In the genomic region with DNA sequence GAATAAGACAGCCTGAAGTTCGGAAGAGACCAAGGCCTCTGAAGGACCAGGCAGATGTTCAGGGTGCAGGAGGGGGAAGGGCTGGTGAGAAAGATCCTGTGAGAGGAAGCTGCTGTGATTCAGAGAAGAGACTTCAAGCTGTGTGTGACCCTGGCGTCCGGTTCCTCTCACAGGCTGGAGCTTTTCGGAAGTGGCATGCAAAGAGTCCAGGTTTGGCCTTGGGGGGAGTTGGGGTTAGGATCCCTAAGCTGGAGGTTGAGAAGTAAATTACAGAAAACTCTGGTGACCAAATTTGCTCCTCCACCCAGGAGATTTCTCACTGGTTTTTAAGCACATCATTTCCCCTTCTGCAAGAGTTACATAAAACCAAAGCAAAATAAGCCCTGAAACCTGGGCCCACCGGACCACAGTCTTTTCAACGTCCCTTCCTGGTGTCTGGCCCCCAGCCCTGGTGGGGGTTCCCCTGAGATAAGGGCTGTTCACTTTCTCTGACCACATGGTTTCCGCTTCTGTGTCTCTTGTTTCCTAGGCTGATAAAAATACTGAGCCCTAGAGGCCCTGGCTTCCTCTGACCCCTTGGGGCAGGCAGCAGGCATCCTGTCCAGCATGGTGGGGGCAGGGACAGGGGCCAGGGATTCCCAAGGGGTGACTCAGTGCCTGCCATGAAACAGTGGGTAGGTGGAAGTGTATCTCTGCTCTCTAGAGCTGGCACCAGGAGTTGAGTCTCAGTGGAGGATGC, we compare ENCODE assay signal across 8 cellular contexts. TPM values are rescaled to one million over a fixed set of nuclear protein-coding genes. Genes with fewer than 3 reads are reported as not detected.
A peak's percentile ranks its signal among the peaks of the same experiment; 100 is the strongest.
DNase-seq lines count a peak whose midpoint lies in the region; ATAC-seq, FAIRE-seq and TF ChIP-seq lines count a peak whose summit lies in the region.

No MANE protein-coding gene starts in this region.

- intact Hi-C loops in Right ventricle myocardium inferior (cut with DNase I) (loop anchor here (2.0 kb wide), 1 partner anchor 21 kb away; no protein-coding TSS in a partner anchor), gastrocnemius medialis (cut with DNase I; ENCODE audit: low total_unique reads) (no loop called here)

- H3K4me3 Mint-ChIP-seq in activated T-cell treated with anti-CD3 and anti-CD28 coated beads, Interleukin-2, amount 50 U/mL, for 72 hours, result peak overlapping the region; percentile 77 to 86
- H3K4me3 Mint-ChIP-seq in progenitor cell of endocrine pancreas (ENCODE audit: low read depth), result no peak overlapping the region

- peak overlapping the region; percentile 68 for H3K27ac Mint-ChIP-seq in activated T-cell treated with anti-CD3 and anti-CD28 coated beads, Interleukin-2, amount 50 U/mL, for 72 hours
- H3K27ac Mint-ChIP-seq in progenitor cell of endocrine pancreas, result no peak overlapping the region

- FAIRE-seq in GM12892 (lab: Jason Lieb, UNC) (peak; percentile 93), H54 (lab: Jason Lieb, UNC) (peak; percentile 69)

- H3K9me3 Mint-ChIP-seq in activated T-cell treated with anti-CD3 and anti-CD28 coated beads, Interleukin-2, amount 50 U/mL, for 72 hours, result no peaks in the 10 kb centered on the region
- H3K9me3 Mint-ChIP-seq in progenitor cell of endocrine pancreas (ENCODE audit: low read depth), result no peaks in the 10 kb centered on the region

- ATAC-seq in activated T-cell treated with anti-CD3 and anti-CD28 coated beads, Interleukin-2, amount 50 U/mL, for 72 hours (replicated peaks in 1 of 2), result peak; percentile 69
- ATAC-seq in Right ventricle myocardium inferior (peak; percentile 74), gastrocnemius medialis (peak; percentile 48 to 68)

- in situ Hi-C loops in gastrocnemius medialis (cut with MboI; ENCODE audit: low sequenced_read_pairs in 4 of 4), result no loop called here

- H3K27me3 ChIP-seq in MG63 (no peaks in the 10 kb centered on the region), gastrocnemius medialis (no peaks in the 10 kb centered on the region)

- peaks cover 88% of the 10 kb centered on the region for H3K4me1 Mint-ChIP-seq in activated T-cell treated with anti-CD3 and anti-CD28 coated beads, Interleukin-2, amount 50 U/mL, for 72 hours (ENCODE audit: low read depth)
- H3K4me1 Mint-ChIP-seq in progenitor cell of endocrine pancreas (ENCODE audit: low read depth), result no peaks in the 10 kb centered on the region

- H3K36me3 ChIP-seq in MG63 (peaks cover 7% of the 10 kb centered on the region), gastrocnemius medialis (peaks cover 0 to 24% of the 10 kb centered on the region in 2 donors)

- H3K27ac ChIP-seq in gastrocnemius medialis, result peak overlapping the region; percentile 16 to 64 (median 58)

- TF ChIP-seq CTCF in gastrocnemius medialis (IDR thresholded peaks at IDR 0.05 in 4 of 5, conservative IDR thresholded peaks at IDR 0.05 in 1 of 5), result no peak
- TF ChIP-seq CTCF in progenitor cell of endocrine pancreas (IDR thresholded peaks at IDR 0.05; ENCODE audit: unreplicated experiment), result no peak

- DNase-seq in GM12892 (ENCODE audit: insufficient read length) (peak; percentile 59), H54 (ENCODE audit: insufficient read length, low spot score) (peak; percentile 83), MG63 (peak; percentile 85), Right ventricle myocardium inferior (ENCODE audit: missing footprints) (no peak), gastrocnemius medialis (peak in 1 of 2 donors; percentile 39), progenitor cell of endocrine pancreas (ENCODE audit: low spot score, unreplicated experiment) (no peak), DMS114 treated with DMSO at 0.1 percent for 48 hours (lab: John Stamatoyannopoulos, UW; ENCODE audit: unreplicated experiment) (no peak)
- peak; percentile 58 to 64 for DNase-seq in activated T-cell treated with anti-CD3 and anti-CD28 coated beads, Interleukin-2, amount 50 U/mL, for 72 hours

- H3K36me3 Mint-ChIP-seq in activated T-cell treated with anti-CD3 and anti-CD28 coated beads, Interleukin-2, amount 50 U/mL, for 72 hours (ENCODE audit: insufficient read depth in 2 of 2), result peaks cover 6 to 15% of the 10 kb centered on the region in 2 donors
- peaks cover 12% of the 10 kb centered on the region for H3K36me3 Mint-ChIP-seq in progenitor cell of endocrine pancreas (ENCODE audit: insufficient read depth)

- TF ChIP-seq POLR2A in GM12892 (IDR thresholded peaks at IDR 0.05; ENCODE audit: low read depth, low read length) (no peak), H54 (IDR thresholded peaks at IDR 0.05; ENCODE audit: low read depth, low read length) (no peak), gastrocnemius medialis (IDR thresholded peaks at IDR 0.05) (no peak)

- peaks cover 14 to 29% of the 10 kb centered on the region in 2 donors for H3K4me1 ChIP-seq in gastrocnemius medialis

- H3K4me3 ChIP-seq in MG63, result no peak overlapping the region
- no peak overlapping the region for H3K4me3 ChIP-seq in gastrocnemius medialis

- peaks cover 4% of the 10 kb centered on the region for H3K27me3 Mint-ChIP-seq in activated T-cell treated with anti-CD3 and anti-CD28 coated beads, Interleukin-2, amount 50 U/mL, for 72 hours (ENCODE audit: low read depth)
- H3K27me3 Mint-ChIP-seq in progenitor cell of endocrine pancreas, result no peaks in the 10 kb centered on the region

- H3K9me3 ChIP-seq in MG63, result no peaks in the 10 kb centered on the region
- no peaks in the 10 kb centered on the region for H3K9me3 ChIP-seq in gastrocnemius medialis

RNA-seq across cellular contexts. Expression of a gene that starts 12.0 kb away (rescaled TPM):
- polyA plus RNA-seq in GM12892 (2012; ENCODE audit: missing spikeins), result 139 TPM
- not detected in 2 replicates for total RNA-seq in MG63 (2014; rRNA removed; shearing (Covaris generic); ENCODE audit: low replicate concordance)
- 100 to 1,000 TPM in 1 of 2 donors, 10 to 100 TPM in 1; 77.2 to 110 TPM for total RNA-seq in activated T-cell treated with anti-CD3 and anti-CD28 coated beads, Interleukin-2, amount 50 U/mL, for 72 hours
- not detected for total RNA-seq in Right ventricle myocardium inferior
- not detected for total RNA-seq in gastrocnemius medialis
- not detected in 2 replicates for total RNA-seq in progenitor cell of endocrine pancreas

RNA-seq across cellular contexts. Expression of a gene that starts 12.7 kb away (rescaled TPM):
- 11.3 TPM for polyA plus RNA-seq in GM12892 (2012; ENCODE audit: missing spikeins)
- 19.7 and 29.3 TPM in 2 replicates for total RNA-seq in MG63 (2014; rRNA removed; shearing (Covaris generic); ENCODE audit: low replicate concordance)
- total RNA-seq in activated T-cell treated with anti-CD3 and anti-CD28 coated beads, Interleukin-2, amount 50 U/mL, for 72 hours, result 10 to 100 TPM; 28.0 to 36.6 TPM
- total RNA-seq in Right ventricle myocardium inferior (10.8 TPM), gastrocnemius medialis (10 to 100 TPM; 17.6 to 21.7 (median 20.3) TPM), progenitor cell of endocrine pancreas (26.4 and 28.7 TPM in 2 replicates)

RNA-seq across cellular contexts. Expression of a gene that starts 13.7 kb away (rescaled TPM):
- polyA plus RNA-seq in GM12892 (2012; ENCODE audit: missing spikeins), result 1.5 TPM
- 2.1 and 3.4 TPM in 2 replicates for total RNA-seq in MG63 (2014; rRNA removed; shearing (Covaris generic); ENCODE audit: low replicate concordance)
- total RNA-seq in activated T-cell treated with anti-CD3 and anti-CD28 coated beads, Interleukin-2, amount 50 U/mL, for 72 hours, result 1 to 10 TPM; 4.1 to 5.6 TPM
- total RNA-seq in Right ventricle myocardium inferior (2.2 TPM), gastrocnemius medialis (1 to 10 TPM in 2 of 4 donors, under 1 TPM in 2; 0.46 to 1.8 (median 1.1) TPM), progenitor cell of endocrine pancreas (1.5 TPM in 2 replicates)

RNA-seq across cellular contexts. Expression of a gene that starts 15.2 kb away (rescaled TPM):
- polyA plus RNA-seq in GM12892 (2012; ENCODE audit: missing spikeins), result 56.7 TPM
- total RNA-seq in MG63 (2014; rRNA removed; shearing (Covaris generic); ENCODE audit: low replicate concordance), result not detected in 2 replicates
- 10 to 100 TPM; 30.7 to 57.8 TPM for total RNA-seq in activated T-cell treated with anti-CD3 and anti-CD28 coated beads, Interleukin-2, amount 50 U/mL, for 72 hours
- total RNA-seq in Right ventricle myocardium inferior (0.51 TPM), gastrocnemius medialis (under 1 TPM in 2 of 4 donors, not detected in 2; 0.23 to 0.87 TPM), progenitor cell of endocrine pancreas (not detected in 2 replicates)

RNA-seq across cellular contexts. Expression of a gene that starts 18.3 kb away (rescaled TPM):
- polyA plus RNA-seq in GM12892 (2012; ENCODE audit: missing spikeins), result 214 TPM
- total RNA-seq in MG63 (2014; rRNA removed; shearing (Covaris generic); ENCODE audit: low replicate concordance), result 389 and 536 TPM in 2 replicates
- 100 to 1,000 TPM; 567 to 644 TPM for total RNA-seq in activated T-cell treated with anti-CD3 and anti-CD28 coated beads, Interleukin-2, amount 50 U/mL, for 72 hours
- total RNA-seq in Right ventricle myocardium inferior (159 TPM), gastrocnemius medialis (100 to 1,000 TPM; 107 to 198 (median 144) TPM), progenitor cell of endocrine pancreas (766 and 810 TPM in 2 replicates)

Comparison
In these comparisons a context has a peak if more than half of its experiments do, and no peak if none do; other contexts are left out.
1. DNase-seq: peak in GM12892 (single experiment), H54 (single experiment), MG63 (single experiment) and activated T-cell treated with anti-CD3 and anti-CD28 coated beads, Interleukin-2, amount 50 U/mL, for 72 hours (2 of 2); none in Right ventricle myocardium inferior (single experiment), progenitor cell of endocrine pancreas (single experiment) and DMS114 treated with DMSO at 0.1 percent for 48 hours (single experiment).
2. RNA of a gene that starts 12.0 kb away (total RNA-seq): 77.2 to 110 TPM in activated T-cell treated with anti-CD3 and anti-CD28 coated beads, Interleukin-2, amount 50 U/mL, for 72 hours; not detected in Right ventricle myocardium inferior (single experiment), not detected in MG63, not detected in gastrocnemius medialis and not detected in progenitor cell of endocrine pancreas; every median in the first group is over 10 times any median in the second.
3. Peak in every context shown above with its lines, with median percentiles within 50 percentile points of each other: ATAC-seq.